ENCODE assay signal across 12 cellular contexts in genomic region chr3:5190147-5190791, GRCh38. TPM values are rescaled to one million over a fixed set of nuclear protein-coding genes. Genes with fewer than 3 reads are reported as not detected.
DNase-seq lines count a peak whose midpoint lies in the region; ATAC-seq and TF ChIP-seq lines count a peak whose summit lies in the region.
"Had no signal": no experiment of that assay in that cellular context is flagged by ENCODE, and none has a peak within 500 bp of the region (broad histone marks: within the 10 kb centered on the region; RNA-seq: fewer than 3 reads in every experiment).

No MANE protein-coding gene starts in this region.

- peak overlapping the region; percentile 44 for H3K56ac ChIP-seq in mesendoderm (ENCODE audit: low read length)

- no peak for TF ChIP-seq CTCF in foreskin keratinocyte (conservative IDR thresholded peaks at IDR 0.05)
- no peak for TF ChIP-seq CTCF in omental fat pad (IDR thresholded peaks at IDR 0.05)

- no peak overlapping the region for H2AFZ ChIP-seq in ACC112 (ENCODE audit: low read length, unreplicated experiment)
- H2AFZ ChIP-seq in GM23248: no peak overlapping the region

- H3K9ac ChIP-seq in GM23248 (no peak overlapping the region), mesendoderm (ENCODE audit: low read length) (peak overlapping the region; percentile 7)

- peaks cover 28% of the 10 kb centered on the region for H3F3A ChIP-seq in GM23248 (ENCODE audit: insufficient read depth)

- H4K20me1 ChIP-seq in GM23248 (ENCODE audit: insufficient read depth): no peaks in the 10 kb centered on the region

- H3K36me3 ChIP-seq in ACC112 (ENCODE audit: insufficient read depth, low read length) (no peaks in the 10 kb centered on the region; the same call in 1 of the 2 replicates), GM23248 (ENCODE audit: low read depth) (no peaks in the 10 kb centered on the region), mesendoderm (ENCODE audit: control insufficient read depth, insufficient read depth, low read length) (no peaks in the 10 kb centered on the region)

- in situ Hi-C loops in GM23248 (cut with MboI): no loop called here

- H2AK5ac ChIP-seq in mesendoderm (ENCODE audit: low read length): no peak overlapping the region

- DNase-seq in GM23248 (no peak), mesendoderm (no peak), foreskin keratinocyte (no peak), omental fat pad (ENCODE audit: low spot score) (no peak), HPDE6-E6E7 (ENCODE audit: extremely low spot score) (no peak)
- peak; percentile 42 to 64 for DNase-seq in activated naive CD4-positive, alpha-beta T cell treated with anti-CD3 and anti-CD28 coated beads, Interleukin-2, amount 50 U/mL, for 72 hours (ENCODE audit: low spot score in 2 of 2)
- DNase-seq: body of pancreas, EL, GOT3, MV-4-11 had no signal

- no peak overlapping the region for H2BK15ac ChIP-seq in mesendoderm (replicated peaks; ENCODE audit: low read depth)

- no peaks in the 10 kb centered on the region for H3K9me3 ChIP-seq in GM23248 (ENCODE audit: low read depth)
- H3K9me3 ChIP-seq: body of pancreas had no signal

- no peak overlapping the region for H4K8ac ChIP-seq in mesendoderm (ENCODE audit: low read depth, low read length)

- peaks cover 65% of the 10 kb centered on the region for H3K79me2 ChIP-seq in ACC112 (ENCODE audit: control insufficient read depth, insufficient read depth, low read length, unreplicated experiment)
- peaks cover 70% of the 10 kb centered on the region for H3K79me2 ChIP-seq in GM23248 (ENCODE audit: insufficient read depth)
- H3K79me2 ChIP-seq in mesendoderm (ENCODE audit: control insufficient read depth, insufficient read depth, low read length): peaks cover 25% of the 10 kb centered on the region

- H3K27me3 ChIP-seq in ACC112 (ENCODE audit: insufficient read depth, low read length) (no peaks in the 10 kb centered on the region), GM23248 (replicated peaks; ENCODE audit: insufficient read depth) (no peaks in the 10 kb centered on the region), mesendoderm (ENCODE audit: insufficient read depth, low read length, poor library complexity) (no peaks in the 10 kb centered on the region), foreskin keratinocyte (no peaks in the 10 kb centered on the region)
- H3K27me3 ChIP-seq: body of pancreas had no signal

- H3K36me3 Mint-ChIP-seq in activated naive CD4-positive, alpha-beta T cell treated with anti-CD3 and anti-CD28 coated beads, Interleukin-2, amount 50 U/mL, for 72 hours: peaks cover 41 to 62% of the 10 kb centered on the region in 2 donors

- no peak overlapping the region for H3K18ac ChIP-seq in mesendoderm (ENCODE audit: low read length)

- peaks cover 22% of the 10 kb centered on the region for H3K79me1 ChIP-seq in mesendoderm (ENCODE audit: low read length)

- H3K4me3 ChIP-seq in ACC112 (ENCODE audit: low read depth, low read length): peak overlapping the region; percentile 47
- peak overlapping the region; percentile 93 for H3K4me3 ChIP-seq in GM23248
- H3K4me3 ChIP-seq in mesendoderm (ENCODE audit: low read length): no peak overlapping the region

- H3K9me3 Mint-ChIP-seq in activated naive CD4-positive, alpha-beta T cell treated with anti-CD3 and anti-CD28 coated beads, Interleukin-2, amount 50 U/mL, for 72 hours: peaks cover 0 to 3% of the 10 kb centered on the region in 2 donors

- WGBS in GM23248 (ENCODE audit: low coverage in 1 of 2, low lambda C conversion rate in 2 of 2, missing lambda C conversion rate in 2 of 2), 2 experiments: 85 to 86% methylated on average over 7 of the region's 7 CpGs
- 100% methylated on average over 1 of the region's 7 CpGs for WGBS in mesendoderm (ENCODE audit: extremely low coverage, insufficient coverage, low lambda C conversion rate)

- H3K4me2 ChIP-seq in GM23248 (ENCODE audit: unreplicated experiment) (peak overlapping the region; percentile 80), mesendoderm (ENCODE audit: low read length) (peak overlapping the region; percentile 11)

- no peak overlapping the region for H4K5ac ChIP-seq in mesendoderm (ENCODE audit: low read length)

- no peak overlapping the region for H2BK120ac ChIP-seq in mesendoderm (ENCODE audit: low read depth, low read length)

- H3K4me1 ChIP-seq in ACC112 (ENCODE audit: control insufficient read depth, insufficient read depth, low read length, unreplicated experiment) (peaks cover 37% of the 10 kb centered on the region), GM23248 (ENCODE audit: insufficient read depth) (peaks cover 31% of the 10 kb centered on the region), mesendoderm (ENCODE audit: control insufficient read depth, low read depth, low read length) (peaks cover 8% of the 10 kb centered on the region), foreskin keratinocyte (peaks cover 23% of the 10 kb centered on the region)

- no peak overlapping the region for H3K27ac ChIP-seq in ACC112 (ENCODE audit: low read depth, low read length)
- no peak overlapping the region for H3K27ac ChIP-seq in GM23248
- no peak overlapping the region for H3K27ac ChIP-seq in mesendoderm (ENCODE audit: low read depth, low read length)
- no peak overlapping the region for H3K27ac ChIP-seq in foreskin keratinocyte
- H3K27ac ChIP-seq: body of pancreas had no signal

- no peak overlapping the region for H3K23ac ChIP-seq in mesendoderm (ENCODE audit: low read length)

- H3K27ac Mint-ChIP-seq in activated naive CD4-positive, alpha-beta T cell treated with anti-CD3 and anti-CD28 coated beads, Interleukin-2, amount 50 U/mL, for 72 hours: peak overlapping the region; percentile 99

- peak; percentile 11 to 31 for ATAC-seq in activated naive CD4-positive, alpha-beta T cell treated with anti-CD3 and anti-CD28 coated beads, Interleukin-2, amount 50 U/mL, for 72 hours
- ATAC-seq in foreskin keratinocyte (no peak), GM21786 (IDR thresholded peaks at IDR 0.05; ENCODE audit: unreplicated experiment) (no peak), omental fat pad (ENCODE audit: low FRiP score) (no peak)
- ATAC-seq: body of pancreas had no signal

- H3K9me2 ChIP-seq in GM23248 (ENCODE audit: insufficient read depth): no peaks in the 10 kb centered on the region

- no peak overlapping the region for H3K4ac ChIP-seq in mesendoderm (ENCODE audit: low read depth, low read length)

- H2BK5ac ChIP-seq in mesendoderm (ENCODE audit: low read length): no peak overlapping the region

RNA-seq across cellular contexts. Expression of gene EDEM1, which starts 2.8 kb away (rescaled TPM):
- total RNA-seq in GM23248 (2014; rRNA removed; shearing (Covaris generic)): 24.3 and 29.2 TPM in 2 replicates
- polyA plus RNA-seq in GM23248 (2016; fragmentation: Nextera tagmentation; extraction: Ambion mirVana) (16.6 and 17.3 TPM in 2 replicates), foreskin keratinocyte (16.0 and 19.5 TPM in 2 replicates)
- 100 to 1,000 TPM; 181 to 200 TPM for total RNA-seq in activated naive CD4-positive, alpha-beta T cell treated with anti-CD3 and anti-CD28 coated beads, Interleukin-2, amount 50 U/mL, for 72 hours
- 4.2 TPM for polyA plus RNA-seq in mesendoderm (2013, experiment 1 of 2)
- polyA plus RNA-seq in mesendoderm (2013, experiment 2 of 2): 4.4 TPM
- total RNA-seq in foreskin keratinocyte (56.4 and 79.1 TPM in 2 replicates), omental fat pad (10 to 100 TPM; 32.7 to 69.4 (median 49.9) TPM)

Comparison
In these comparisons a context has a peak if more than half of its experiments do, and no peak if none do; other contexts are left out.
1. DNase-seq: peak in activated naive CD4-positive, alpha-beta T cell treated with anti-CD3 and anti-CD28 coated beads, Interleukin-2, amount 50 U/mL, for 72 hours (2 of 2); none in GM23248 (single experiment), mesendoderm (single experiment), foreskin keratinocyte (0 of 2), omental fat pad (single experiment) and HPDE6-E6E7 (single experiment).
2. ATAC-seq: peak in activated naive CD4-positive, alpha-beta T cell treated with anti-CD3 and anti-CD28 coated beads, Interleukin-2, amount 50 U/mL, for 72 hours (2 of 2); none in foreskin keratinocyte (single experiment), GM21786 (single experiment) and omental fat pad (single experiment).